In genomic region chr16:57102888-57103879, GRCh38 we compare ENCODE assay signal across 22 cellular contexts. TPM values are rescaled to one million over a fixed set of nuclear protein-coding genes. Genes with fewer than 3 reads are reported as not detected.
A peak's percentile ranks its signal among the peaks of the same experiment; 100 is the strongest.
DNase-seq lines count a peak whose midpoint lies in the region; ATAC-seq and TF ChIP-seq lines count a peak whose summit lies in the region.
"Had no signal": no experiment of that assay in that cellular context is flagged by ENCODE, and none has a peak within 500 bp of the region (broad histone marks: within the 10 kb centered on the region; RNA-seq: fewer than 3 reads in every experiment).

No MANE protein-coding gene starts in this region.

- H3K9ac ChIP-seq in H9 (ENCODE audit: extremely low read depth, insufficient read length, low read length) = no peak overlapping the region

- no peak overlapping the region for H2BK15ac ChIP-seq in H9 (ENCODE audit: low read depth, low read length)

- H2BK120ac ChIP-seq in H9 (ENCODE audit: low read depth, low read length, poor library complexity, severe bottlenecking) = no peak overlapping the region

- no peak overlapping the region for H3K14ac ChIP-seq in H9 (ENCODE audit: insufficient read depth, low read length)

- H3K79me1 ChIP-seq in H9 (ENCODE audit: insufficient read depth, low read depth, low read length, poor library complexity, severe bottlenecking) = no peaks in the 10 kb centered on the region

- no peak overlapping the region for H2BK5ac ChIP-seq in H9 (ENCODE audit: insufficient read length, low read length)

- 100% methylated on average over 1 of the region's 16 CpGs for WGBS in H9 (ENCODE audit: extremely low coverage, insufficient read length, low lambda C conversion rate)

- no peaks in the 10 kb centered on the region for H4K20me1 ChIP-seq in H9 (ENCODE audit: control insufficient read depth, insufficient read depth, insufficient read length)

- H3K9me3 Mint-ChIP-seq in H9 = no peaks in the 10 kb centered on the region; a peak in 1 of 5 replicates
- H3K9me3 Mint-ChIP-seq in progenitor cell of endocrine pancreas (ENCODE audit: low read depth) = no peaks in the 10 kb centered on the region
- H3K9me3 Mint-ChIP-seq: activated naive CD4-positive, alpha-beta T cell treated with anti-CD3 and anti-CD28 coated beads, Interleukin-2, amount 50 U/mL, for 24 hours; activated T-helper 2 cell treated with anti-CD3 and anti-CD28 coated beads, Interferon-gamma antibody, Interleukin-2, Interleukin-4, amounts not matched to agents 10 μg/mL and 5 μg/mL and 100 μg/mL, durations not matched to agents 14 hours and 24 hours and 36 hours had no signal

- no peaks in the 10 kb centered on the region for H3K27me3 ChIP-seq in H9 (ENCODE audit: insufficient read depth, low read length)
- H3K27me3 ChIP-seq: cardiac muscle cell, left lung, stomach, transverse colon had no signal

- H3K23me2 ChIP-seq in H9 (ENCODE audit: insufficient read length, low read depth, low read length, poor library complexity, severe bottlenecking) = no peaks in the 10 kb centered on the region

- H3K4ac ChIP-seq in H9 (ENCODE audit: low read depth, low read length) = no peak overlapping the region

- H3K27me3 Mint-ChIP-seq in H9 (ENCODE audit: low read depth) (peaks cover 2% of the 10 kb centered on the region; the same call in 1 of the 2 replicates), T-helper 17 cell (no peaks in the 10 kb centered on the region), progenitor cell of endocrine pancreas (peaks cover 13% of the 10 kb centered on the region)
- H3K27me3 Mint-ChIP-seq: activated naive CD4-positive, alpha-beta T cell treated with anti-CD3 and anti-CD28 coated beads, Interleukin-2, amount 50 U/mL, for 24 hours had no signal

- no peak overlapping the region for H4K5ac ChIP-seq in H9 (ENCODE audit: insufficient read length, low read depth, low read length)

- no peak overlapping the region for H2BK20ac ChIP-seq in H9 (ENCODE audit: low read depth, low read length, poor library complexity, severe bottlenecking)

- no peak overlapping the region for H4K8ac ChIP-seq in H9 (replicated peaks; ENCODE audit: insufficient read length, low read depth, low read length)

- H3K4me1 ChIP-seq in H9 (ENCODE audit: insufficient read depth, low read length) = no peaks in the 10 kb centered on the region; the same call in none of the 2 replicates

- H3K23ac ChIP-seq in H9 (ENCODE audit: insufficient read length, low read depth, low read length) = no peak overlapping the region

- H3T11ph ChIP-seq in H9 (ENCODE audit: low read length) = no peak overlapping the region

- H2AK5ac ChIP-seq in H9 (ENCODE audit: insufficient read length, low read length) = no peak overlapping the region

- no peak overlapping the region for H3K27ac ChIP-seq in H9 (ENCODE audit: insufficient read length, low read depth, low read length)
- H3K27ac ChIP-seq: cardiac muscle cell, left lung, stomach, transverse colon had no signal

- DNase-seq in H9 = peak; percentile 45
- DNase-seq in T-helper 17 cell = no peak
- DNase-seq in globus pallidus (ENCODE audit: low spot score) = peak; percentile 77
- DNase-seq in progenitor cell of endocrine pancreas (ENCODE audit: low spot score, unreplicated experiment) = no peak
- no peak for DNase-seq in stimulated activated CD8-positive, alpha-beta memory T cell treated with anti-CD3 and anti-CD28 coated beads, Interleukin-4, amount 100 ng/mL, for 48 hours
- DNase-seq in NCI-H2107 (lab: John Stamatoyannopoulos, UW) = no peak
- DNase-seq: activated CD4-positive, alpha-beta T cell treated with anti-CD3 and anti-CD28 coated beads, Interleukin-2, amount 50 U/mL, for 48 hours; activated CD4-positive, CD25-positive, alpha-beta regulatory T cell; activated CD8-positive, alpha-beta memory T cell treated with anti-CD3 and anti-CD28 coated beads, Interleukin-2, amount 50 U/mL, for 48 hours; aorta; DND-41; left lung; NCI-H1694; NCI-H2171; NCI-H526; occipital lobe; stomach; transverse colon had no signal

- no peak overlapping the region for H2BK12ac ChIP-seq in H9 (ENCODE audit: insufficient read length, low read depth, low read length)

- H3K36me3 Mint-ChIP-seq in H9 (ENCODE audit: insufficient read depth in 1 of 3, low read depth in 3 of 3) (no peaks in the 10 kb centered on the region), T-helper 17 cell (ENCODE audit: low read depth) (no peaks in the 10 kb centered on the region), progenitor cell of endocrine pancreas (ENCODE audit: insufficient read depth) (no peaks in the 10 kb centered on the region)
- H3K36me3 Mint-ChIP-seq: activated naive CD4-positive, alpha-beta T cell treated with anti-CD3 and anti-CD28 coated beads, Interleukin-2, amount 50 U/mL, for 24 hours had no signal

- no peak for TF ChIP-seq CTCF in H9 (conservative IDR thresholded peaks at IDR 0.05)
- TF ChIP-seq CTCF in progenitor cell of endocrine pancreas (IDR thresholded peaks at IDR 0.05; ENCODE audit: unreplicated experiment) = no peak

- H3K79me2 ChIP-seq in H9 (ENCODE audit: insufficient read depth, low read length) = no peaks in the 10 kb centered on the region

- H3K27ac Mint-ChIP-seq in H9 = peak overlapping the region in 2 of 3 experiments; percentile 36 to 91; a peak in 2 of 7 replicates
- H3K27ac Mint-ChIP-seq in T-helper 17 cell = peak overlapping the region; percentile 82
- peak overlapping the region; percentile 41 for H3K27ac Mint-ChIP-seq in progenitor cell of endocrine pancreas
- H3K27ac Mint-ChIP-seq: activated naive CD4-positive, alpha-beta T cell treated with anti-CD3 and anti-CD28 coated beads, Interleukin-2, amount 50 U/mL, for 24 hours; activated T-helper 2 cell treated with anti-CD3 and anti-CD28 coated beads, Interferon-gamma antibody, Interleukin-2, Interleukin-4, amounts not matched to agents 10 μg/mL and 5 μg/mL and 100 μg/mL, durations not matched to agents 14 hours and 24 hours and 36 hours had no signal

- no peak for ATAC-seq in T-helper 17 cell
- ATAC-seq in HG03520 (IDR thresholded peaks at IDR 0.05; ENCODE audit: unreplicated experiment) = no peak
- ATAC-seq: left lung had no signal

- H3K4me3 Mint-ChIP-seq in H9 = no peak overlapping the region
- no peak overlapping the region for H3K4me3 Mint-ChIP-seq in T-helper 17 cell
- H3K4me3 Mint-ChIP-seq in progenitor cell of endocrine pancreas (ENCODE audit: low read depth) = no peak overlapping the region
- H3K4me3 Mint-ChIP-seq: activated naive CD4-positive, alpha-beta T cell treated with anti-CD3 and anti-CD28 coated beads, Interleukin-2, amount 50 U/mL, for 24 hours had no signal

- H3K4me2 ChIP-seq in H9 (ENCODE audit: insufficient read depth, insufficient read length, low read length) = no peak overlapping the region

- no peak overlapping the region for H4K91ac ChIP-seq in H9 (ENCODE audit: insufficient read length, low read depth, low read length)

- H3K4me1 Mint-ChIP-seq in H9 = peaks cover 30 to 48% of the 10 kb centered on the region in 2 experiments
- peaks cover 15% of the 10 kb centered on the region for H3K4me1 Mint-ChIP-seq in T-helper 17 cell
- H3K4me1 Mint-ChIP-seq in progenitor cell of endocrine pancreas (ENCODE audit: low read depth) = no peaks in the 10 kb centered on the region

- H3K9me3 ChIP-seq in H9 (ENCODE audit: control insufficient read depth, low read depth, low read length) (no peaks in the 10 kb centered on the region), T-helper 17 cell (ENCODE audit: control insufficient read depth, low read length, poor library complexity, severe bottlenecking) (no peaks in the 10 kb centered on the region)
- H3K9me3 ChIP-seq: left lung, stomach, transverse colon had no signal

- H2AFZ ChIP-seq in H9 (ENCODE audit: low read length) = no peak overlapping the region

- no peak overlapping the region for H3K56ac ChIP-seq in H9 (ENCODE audit: insufficient read length, low read depth, low read length)

- H3K18ac ChIP-seq in H9 (ENCODE audit: insufficient read length, low read depth, low read length) = no peak overlapping the region

RNA-seq across cellular contexts. Expression of gene CPNE2, which starts 10.8 kb away (rescaled TPM):
- total RNA-seq in H9 (2021) = 8.0 and 8.1 TPM in 2 replicates
- 1 to 10 TPM; 2.4 to 4.4 TPM for total RNA-seq in T-helper 17 cell
- total RNA-seq in progenitor cell of endocrine pancreas = 6.7 and 10.1 TPM in 2 replicates

Comparison
In these comparisons a context has a peak if more than half of its experiments do, and no peak if none do; other contexts are left out.
1. DNase-seq: peak in H9 (single experiment) and globus pallidus (single experiment); none in T-helper 17 cell (0 of 3), progenitor cell of endocrine pancreas (single experiment), stimulated activated CD8-positive, alpha-beta memory T cell treated with anti-CD3 and anti-CD28 coated beads, Interleukin-4, amount 100 ng/mL, for 48 hours (single experiment) and NCI-H2107 (single experiment).
2. Peak in every context shown above with its lines, with median percentiles within 50 percentile points of each other: H3K27ac Mint-ChIP-seq.